Comparison of ENCODE assay signal across 1 cellular context in genomic region chr14:31967669-31967975, GRCh38.
TF ChIP-seq lines count a peak whose summit lies in the region.

No MANE protein-coding gene starts in this region.

TF ChIP-seq in HepG2, 621 proteins besides CTCF, POLR2A, EP300 and RAD21 (continued from another document and continues in another):
- TF ChIP-seq ZBTB40 (IDR thresholded peaks at IDR 0.05) (no peak), ZBTB40 (CRISPR knock-in tag; IDR thresholded peaks at IDR 0.05) (no peak), ARNT2 (CRISPR knock-in tag; IDR thresholded peaks at IDR 0.05; ENCODE audit: low read depth) (peak; percentile 47; the same call in 1 of the 2 replicates), ZNF878 (CRISPR knock-in tag; IDR thresholded peaks at IDR 0.05) (0 out of 2 replicates have a peak, but pooled peaks have one; percentile 30), ZFP36 (IDR thresholded peaks at IDR 0.05; ENCODE audit: borderline replicate concordance, low read depth, low read length, partially characterized antibody) (peak; percentile 23), FOXP4 (CRISPR knock-in tag; IDR thresholded peaks at IDR 0.05) (peak; percentile 30; the same call in 1 of the 2 replicates), HNF4A (CRISPR knock-in tag; IDR thresholded peaks at IDR 0.05) (0 out of 2 replicates have a peak, but pooled peaks have one; percentile 9), YEATS4 (CRISPR knock-in tag; IDR thresholded peaks at IDR 0.05; ENCODE audit: borderline replicate concordance) (0 out of 2 replicates have a peak, but pooled peaks have one; percentile 2), THAP11 (CRISPR knock-in tag; IDR thresholded peaks at IDR 0.05) (peak; percentile 14; the same call in 1 of the 2 replicates), ZUFSP (CRISPR knock-in tag; IDR thresholded peaks at IDR 0.05; ENCODE audit: borderline replicate concordance) (0 out of 2 replicates have a peak, but pooled peaks have one; percentile 7), ZNF232 (CRISPR knock-in tag; IDR thresholded peaks at IDR 0.05; ENCODE audit: borderline replicate concordance) (0 out of 2 replicates have a peak, but pooled peaks have one; percentile 49), ZNF720 (CRISPR knock-in tag; IDR thresholded peaks at IDR 0.05) (no peak), RCOR2 (CRISPR knock-in tag; IDR thresholded peaks at IDR 0.05) (peak; percentile 45; the same call in 1 of the 2 replicates), AKAP8 (CRISPR knock-in tag; IDR thresholded peaks at IDR 0.05) (no peak), HNF1A (IDR thresholded peaks at IDR 0.05; ENCODE audit: low read depth) (peak; percentile 81; the same call in 1 of the 2 replicates), HNF1A (CRISPR knock-in tag; IDR thresholded peaks at IDR 0.05; ENCODE audit: borderline replicate concordance) (peak; percentile 88; the same call in 1 of the 2 replicates), HMG20A (CRISPR knock-in tag; IDR thresholded peaks at IDR 0.05; ENCODE audit: borderline replicate concordance) (0 out of 2 replicates have a peak, but pooled peaks have one; percentile 37), KAT8 (CRISPR knock-in tag; IDR thresholded peaks at IDR 0.05) (0 out of 2 replicates have a peak, but pooled peaks have one; percentile 56), ZNF362 (CRISPR knock-in tag; IDR thresholded peaks at IDR 0.05; ENCODE audit: borderline replicate concordance) (peak; percentile 36; the same call in 1 of the 2 replicates), TCF7 (IDR thresholded peaks at IDR 0.05; ENCODE audit: low read depth) (no peak), ZBTB8A (CRISPR knock-in tag; IDR thresholded peaks at IDR 0.05; ENCODE audit: borderline replicate concordance, low read depth) (no peak), ZNF331 (CRISPR knock-in tag; IDR thresholded peaks at IDR 0.05) (0 out of 2 replicates have a peak, but pooled peaks have one; percentile 22), ZGPAT (CRISPR knock-in tag; IDR thresholded peaks at IDR 0.05) (peak; percentile 72; the same call in 1 of the 2 replicates), PAXIP1 (CRISPR knock-in tag; conservative IDR thresholded peaks at IDR 0.05) (peak; percentile 56; the same call in 1 of the 2 replicates), EHMT2 (IDR thresholded peaks at IDR 0.05; ENCODE audit: borderline replicate concordance, low read depth, low read length) (peak; percentile 44; the same call in 1 of the 2 replicates)
